Comparison of ENCODE assay signal across 14 cellular contexts in genomic region chr7:50166997-50167961, GRCh38.
DNase-seq lines count a peak whose midpoint lies in the region; ATAC-seq and FAIRE-seq lines count a peak whose summit lies in the region.
"Had no signal": no experiment of that assay in that cellular context is flagged by ENCODE, and none has a peak within 500 bp of the region (broad histone marks: within the 10 kb centered on the region; RNA-seq: fewer than 3 reads in every experiment).

No MANE protein-coding gene starts in this region.

- DNase-seq in GM18507 (ENCODE audit: extremely low spot score, insufficient read length, low read depth): no peak
- DNase-seq in NCI-H1436 treated with DMSO at 0.1 percent for 48 hours (lab: John Stamatoyannopoulos, UW): peak; percentile 21
- DNase-seq in germinal center (ENCODE audit: low spot score): peak; percentile 54
- no peak for DNase-seq in NCI-H2227 (lab: John Stamatoyannopoulos, UW; ENCODE audit: unreplicated experiment)
- no peak for DNase-seq in DMS 273 (lab: John Stamatoyannopoulos, UW; ENCODE audit: unreplicated experiment)
- DNase-seq: EL; H9; KBM-7; NCI-H748 treated with DMSO at 0.1 percent for 48 hours; stimulated activated CD4-positive, alpha-beta T cell treated with anti-CD3 and anti-CD28 coated beads, Interleukin-12 subunit alpha, Interleukin-12 subunit beta, amount 100 ng/mL, for 4 hours had no signal

- peak; percentile 60 for FAIRE-seq in GM18507 (lab: Jason Lieb, UNC)
- FAIRE-seq: endometrium had no signal

- ATAC-seq in GM21723 (IDR thresholded peaks at IDR 0.05; ENCODE audit: unreplicated experiment) (peak; percentile 44), GM18867 (IDR thresholded peaks at IDR 0.05; ENCODE audit: unreplicated experiment) (no peak), GM21526 (IDR thresholded peaks at IDR 0.05; ENCODE audit: low FRiP score, unreplicated experiment) (no peak)

Comparison
In these comparisons a context has a peak if more than half of its experiments do, and no peak if none do; other contexts are left out.
1. DNase-seq: peak in NCI-H1436 treated with DMSO at 0.1 percent for 48 hours (single experiment) and germinal center (single experiment); none in GM18507 (single experiment), NCI-H2227 (single experiment) and DMS 273 (single experiment).